Comparison of ENCODE assay signal across 8 cellular contexts in genomic region chr21:15221799-15222386, GRCh38.
DNase-seq lines count a peak whose midpoint lies in the region; ATAC-seq, FAIRE-seq and TF ChIP-seq lines count a peak whose summit lies in the region.

No MANE protein-coding gene starts in this region.

- no peak overlapping the region for H3K27ac Mint-ChIP-seq in CD4-positive, alpha-beta T cell

- no peaks in the 10 kb centered on the region for H3K9me3 ChIP-seq in CD4-positive, alpha-beta T cell (ENCODE audit: control insufficient read depth, low read length)

- H3K36me3 Mint-ChIP-seq in CD4-positive, alpha-beta T cell (ENCODE audit: low read depth) = no peaks in the 10 kb centered on the region

- H3K4me3 Mint-ChIP-seq in CD4-positive, alpha-beta T cell = no peak overlapping the region

- no peak overlapping the region for H3K27ac ChIP-seq in CD4-positive, alpha-beta T cell (ENCODE audit: low read depth, low read length)

- POLR2A ChIA-PET in CD4-positive, alpha-beta T cell (lab: Charles Lee) = no interaction called here

- FAIRE-seq in HTR-8/SVneo (lab: Jason Lieb, UNC) = no peak

- H3K9me3 Mint-ChIP-seq in CD4-positive, alpha-beta T cell = no peaks in the 10 kb centered on the region

- TF ChIP-seq CTCF in CD4-positive, alpha-beta T cell (IDR thresholded peaks at IDR 0.05) = no peak

- in situ Hi-C loops in ACHN (cut with HindIII; ENCODE audit: low pct_ligation_motif_present, low pct_unique_long_range_greater_than_20kb, low sequenced_read_pairs) = no loop called here

- CTCF ChIA-PET in CD4-positive, alpha-beta T cell (lab: Charles Lee) = interaction anchor here (1.5 kb wide), 1 partner anchor 19 kb away, joined by 3 read pairs; no protein-coding TSS in a partner anchor

- no peaks in the 10 kb centered on the region for H3K27me3 Mint-ChIP-seq in CD4-positive, alpha-beta T cell

- H3K27me3 ChIP-seq in CD4-positive, alpha-beta T cell (ENCODE audit: control insufficient read depth, insufficient read depth, low read length) = no peaks in the 10 kb centered on the region

- no peaks in the 10 kb centered on the region for H3K4me1 Mint-ChIP-seq in CD4-positive, alpha-beta T cell (ENCODE audit: low read depth)

- intact Hi-C loops in CD4-positive, alpha-beta T cell (cut with DNase I, micrococcal nuclease) = no loop called here

- ATAC-seq in CD4-positive, alpha-beta T cell (ENCODE audit: poor library complexity) = no peak
- ATAC-seq in GM18861 (IDR thresholded peaks at IDR 0.05; ENCODE audit: unreplicated experiment) (no peak), GM21619 (IDR thresholded peaks at IDR 0.05; ENCODE audit: unreplicated experiment) (no peak)

- DNase-seq in COLO829 (ENCODE audit: low spot score) = peak; percentile 53
- DNase-seq in HTR-8/SVneo (ENCODE audit: insufficient read length, low spot score) = peak; percentile 24
- peak; percentile 98 for DNase-seq in amniotic epithelial cell (ENCODE audit: low read depth)
- DNase-seq in left kidney (ENCODE audit: low read depth, low spot score) = peak; percentile 61
- DNase-seq in ACHN = no peak
- no peak for DNase-seq in CD4-positive, alpha-beta T cell

Comparison
In these comparisons a context has a peak if more than half of its experiments do, and no peak if none do; other contexts are left out.
1. DNase-seq: peak in COLO829 (single experiment), HTR-8/SVneo (single experiment), amniotic epithelial cell (single experiment) and left kidney (single experiment); none in ACHN (single experiment) and CD4-positive, alpha-beta T cell (0 of 10).